In genomic region chr19:15453091-15453498, GRCh38 we compare ENCODE assay signal across 9 cellular contexts. TPM values are rescaled to one million over a fixed set of nuclear protein-coding genes. Genes with fewer than 3 reads are reported as not detected.
DNase-seq lines count a peak whose midpoint lies in the region; ATAC-seq and TF ChIP-seq lines count a peak whose summit lies in the region.
"Had no signal": no experiment of that assay in that cellular context is flagged by ENCODE, and none has a peak within 500 bp of the region (broad histone marks: within the 10 kb centered on the region; RNA-seq: fewer than 3 reads in every experiment).

No MANE protein-coding gene starts in this region.

- H3K4me1 Mint-ChIP-seq in chondrocyte (ENCODE audit: low read depth): peaks cover 20% of the 10 kb centered on the region
- peaks cover 37% of the 10 kb centered on the region in 2 donors for H3K4me1 Mint-ChIP-seq in natural killer cell treated with Interleukin-12 subunit alpha and Interleukin-12 subunit beta and Interleukin-15 and Interleukin-18, amount 100 ng/mL, for 72 hours (ENCODE audit: low read depth in 2 of 2)

- TF ChIP-seq CTCF in AG04450 (IDR thresholded peaks at IDR 0.05; ENCODE audit: low read depth, low read length) (peak; percentile 30), chondrocyte (IDR thresholded peaks at IDR 0.05) (peak; percentile 67)

- H3K27me3 ChIP-seq in AG04450 (ENCODE audit: control insufficient read depth, insufficient read depth, low read length): peaks cover 22% of the 10 kb centered on the region

- H3K27me3 Mint-ChIP-seq in chondrocyte (ENCODE audit: low read depth): peaks cover 28% of the 10 kb centered on the region
- no peaks in the 10 kb centered on the region for H3K27me3 Mint-ChIP-seq in natural killer cell treated with Interleukin-12 subunit alpha and Interleukin-12 subunit beta and Interleukin-15 and Interleukin-18, amount 100 ng/mL, for 72 hours
- H3K27me3 Mint-ChIP-seq: activated naive CD8-positive, alpha-beta T cell treated with anti-CD3 and anti-CD28 coated beads, Interleukin-2, amount 50 U/mL, for 24 hours had no signal

- H3K9me3 ChIP-seq in AG04450 (ENCODE audit: control insufficient read depth, insufficient read depth, low read length): peaks cover 7% of the 10 kb centered on the region; the same call in 1 of the 2 replicates

- peak overlapping the region; percentile 63 for H3K4me3 Mint-ChIP-seq in chondrocyte (ENCODE audit: unreplicated experiment)
- no peak overlapping the region for H3K4me3 Mint-ChIP-seq in natural killer cell treated with Interleukin-12 subunit alpha and Interleukin-12 subunit beta and Interleukin-15 and Interleukin-18, amount 100 ng/mL, for 72 hours
- H3K4me3 Mint-ChIP-seq: activated naive CD8-positive, alpha-beta T cell treated with anti-CD3 and anti-CD28 coated beads, Interleukin-2, amount 50 U/mL, for 24 hours; CD14-positive monocyte had no signal

- peak overlapping the region; percentile 46 for H3K4me3 ChIP-seq in AG04450 (ENCODE audit: low read depth, low read length)

- no peaks in the 10 kb centered on the region for H3K36me3 Mint-ChIP-seq in chondrocyte (ENCODE audit: low read depth)
- peaks cover 26% of the 10 kb centered on the region for H3K36me3 Mint-ChIP-seq in natural killer cell treated with Interleukin-12 subunit alpha and Interleukin-12 subunit beta and Interleukin-15 and Interleukin-18, amount 100 ng/mL, for 72 hours

- H3K27ac Mint-ChIP-seq in chondrocyte (ENCODE audit: unreplicated experiment): peak overlapping the region; percentile 65
- no peak overlapping the region for H3K27ac Mint-ChIP-seq in natural killer cell treated with Interleukin-12 subunit alpha and Interleukin-12 subunit beta and Interleukin-15 and Interleukin-18, amount 100 ng/mL, for 72 hours

- no peak for ATAC-seq in natural killer cell treated with Interleukin-12 subunit alpha and Interleukin-12 subunit beta and Interleukin-15 and Interleukin-18, amount 100 ng/mL, for 72 hours
- no peak for ATAC-seq in sciatic nerve
- ATAC-seq: activated naive CD8-positive, alpha-beta T cell treated with anti-CD3 and anti-CD28 coated beads, Interleukin-2, amount 50 U/mL, for 24 hours had no signal

- no peak for DNase-seq in AG04450 (ENCODE audit: low read depth, low spot score)
- no peak for DNase-seq in chondrocyte (ENCODE audit: low spot score)
- DNase-seq in lung microvascular endothelial cell (ENCODE audit: low read depth in 2 of 2): peak; percentile 37 to 39
- DNase-seq in dedifferentiated amniotic fluid mesenchymal stem cell (ENCODE audit: extremely low spot score): no peak
- DNase-seq in natural killer cell treated with Interleukin-12 subunit alpha and Interleukin-12 subunit beta and Interleukin-15 and Interleukin-18, amount 100 ng/mL, for 72 hours (ENCODE audit: low spot score): no peak
- no peak for DNase-seq in sciatic nerve (ENCODE audit: low spot score)
- DNase-seq: activated naive CD8-positive, alpha-beta T cell treated with anti-CD3 and anti-CD28 coated beads, Interleukin-2, amount 50 U/mL, for 24 hours had no signal

- POLR2A ChIA-PET in AG04450 (lab: Yijun Ruan, JAX): interaction anchor here (0.6 to 2.7 kb wide), 4 partner anchors 15 to 103 kb away, joined by 3 to 8 read pairs (median 4); no protein-coding TSS in a partner anchor

- no peak overlapping the region for H3K27ac ChIP-seq in AG04450 (ENCODE audit: low read depth, low read length)

- intact Hi-C loops in sciatic nerve (cut with DNase I): no loop called here

- no peaks in the 10 kb centered on the region for H3K9me3 Mint-ChIP-seq in chondrocyte (ENCODE audit: low read depth)
- peaks cover 3% of the 10 kb centered on the region for H3K9me3 Mint-ChIP-seq in natural killer cell treated with Interleukin-12 subunit alpha and Interleukin-12 subunit beta and Interleukin-15 and Interleukin-18, amount 100 ng/mL, for 72 hours

- CTCF ChIA-PET in AG04450 (lab: Charles Lee): interaction anchor here (0.6 to 0.9 kb wide), 2 partner anchors 32 to 102 kb away, joined by 3 to 6 read pairs; no protein-coding TSS in a partner anchor

RNA-seq across cellular contexts. Expression of gene WIZ, which starts 3.3 kb away (rescaled TPM):
- 5.8 and 9.1 TPM in 2 replicates for polyA plus RNA-seq in AG04450 (2011; rRNA removed)
- polyA minus RNA-seq in AG04450 (2011; rRNA and poly(A)+ RNA removed): 3.4 and 3.9 TPM in 2 replicates
- total RNA-seq in chondrocyte (50.6 to 54.0 TPM (median 52.4 TPM) in 3 replicates), lung microvascular endothelial cell (3.9 and 5.6 TPM in 2 replicates), sciatic nerve (30.2 TPM)
- 10 to 100 TPM; 27.3 to 46.3 TPM for total RNA-seq in natural killer cell treated with Interleukin-12 subunit alpha and Interleukin-12 subunit beta and Interleukin-15 and Interleukin-18, amount 100 ng/mL, for 72 hours

RNA-seq across cellular contexts. Expression of gene RASAL3, which starts 11.2 kb away (rescaled TPM):
- polyA plus RNA-seq in AG04450 (2011; rRNA removed): 0.04 and 0.21 TPM in 2 replicates
- polyA minus RNA-seq in AG04450 (2011; rRNA and poly(A)+ RNA removed): not detected in 2 replicates
- total RNA-seq in chondrocyte (0.05 TPM in 1 of 3 replicates, not detected in the others), lung microvascular endothelial cell (10.9 and 16.9 TPM in 2 replicates), sciatic nerve (6.1 TPM)
- total RNA-seq in natural killer cell treated with Interleukin-12 subunit alpha and Interleukin-12 subunit beta and Interleukin-15 and Interleukin-18, amount 100 ng/mL, for 72 hours: 100 to 1,000 TPM; 129 to 158 TPM
- total RNA-seq: SK-MEL-5 had no signal

RNA-seq across cellular contexts. Expression of gene PGLYRP2, which starts 26.2 kb away (rescaled TPM):
- not detected in 2 replicates for polyA plus RNA-seq in AG04450 (2011; rRNA removed)
- polyA minus RNA-seq in AG04450 (2011; rRNA and poly(A)+ RNA removed): not detected in 2 replicates
- total RNA-seq in chondrocyte (not detected in 3 replicates), lung microvascular endothelial cell (not detected in 2 replicates), sciatic nerve (not detected)
- total RNA-seq in natural killer cell treated with Interleukin-12 subunit alpha and Interleukin-12 subunit beta and Interleukin-15 and Interleukin-18, amount 100 ng/mL, for 72 hours: not detected
- total RNA-seq: SK-MEL-5 had no signal

RNA-seq across cellular contexts. Expression of gene AKAP8L, which starts 34.3 kb away (rescaled TPM):
- polyA plus RNA-seq in AG04450 (2011; rRNA removed): 30.4 and 36.6 TPM in 2 replicates
- 51.9 and 52.1 TPM in 2 replicates for polyA minus RNA-seq in AG04450 (2011; rRNA and poly(A)+ RNA removed)
- total RNA-seq in chondrocyte (69.5 to 103 TPM (median 76.0 TPM) in 3 replicates), lung microvascular endothelial cell (28.8 and 39.9 TPM in 2 replicates), sciatic nerve (109 TPM)
- 100 to 1,000 TPM in 1 of 2 donors, 10 to 100 TPM in 1; 72.8 to 123 TPM for total RNA-seq in natural killer cell treated with Interleukin-12 subunit alpha and Interleukin-12 subunit beta and Interleukin-15 and Interleukin-18, amount 100 ng/mL, for 72 hours

RNA-seq across cellular contexts. Expression of gene CYP4F22, which starts 55.2 kb away (rescaled TPM):
- not detected in 2 replicates for polyA plus RNA-seq in AG04450 (2011; rRNA removed)
- polyA minus RNA-seq in AG04450 (2011; rRNA and poly(A)+ RNA removed): not detected in 2 replicates
- total RNA-seq in chondrocyte: not detected in 3 replicates
- total RNA-seq in lung microvascular endothelial cell: not detected in 2 replicates
- under 1 TPM; 0.24 to 0.86 TPM for total RNA-seq in natural killer cell treated with Interleukin-12 subunit alpha and Interleukin-12 subunit beta and Interleukin-15 and Interleukin-18, amount 100 ng/mL, for 72 hours
- not detected for total RNA-seq in sciatic nerve
- total RNA-seq: SK-MEL-5 had no signal

Comparison
In these comparisons a context has a peak if more than half of its experiments do, and no peak if none do; other contexts are left out.
1. DNase-seq: peak in lung microvascular endothelial cell (2 of 2); none in AG04450 (single experiment), chondrocyte (single experiment), dedifferentiated amniotic fluid mesenchymal stem cell (single experiment), natural killer cell treated with Interleukin-12 subunit alpha and Interleukin-12 subunit beta and Interleukin-15 and Interleukin-18, amount 100 ng/mL, for 72 hours (single experiment) and sciatic nerve (single experiment).